17 cellular contexts compared by ENCODE assay signal in genomic region chr3:142858043-142858442, GRCh38. TPM values are rescaled to one million over a fixed set of nuclear protein-coding genes. Genes with fewer than 3 reads are reported as not detected.
"Had no signal": no experiment of that assay in that cellular context is flagged by ENCODE, and none has a peak within 500 bp of the region (broad histone marks: within the 10 kb centered on the region; RNA-seq: fewer than 3 reads in every experiment).

No MANE protein-coding gene starts in this region.

- H3K27ac ChIP-seq: brain microvascular endothelial cell had no signal

- H3K27me3 ChIP-seq: brain microvascular endothelial cell had no signal

- H3K4me1 Mint-ChIP-seq: activated B cell treated with CpG ODN at 0.5 μM for 24 hours had no signal

- H3K9me3 Mint-ChIP-seq: activated B cell treated with CpG ODN at 0.5 μM for 24 hours; activated CD4-positive, alpha-beta T cell treated with anti-CD3 and anti-CD28 coated beads, Interleukin-2, amount 10 ng/mL, durations not matched to agents 7 days and 5 days; activated T-helper 1 cell treated with anti-CD3 and anti-CD28 coated beads, Interleukin-12 subunit alpha, Interleukin-12 subunit beta, Interleukin-2, Interleukin-4 antibody, amounts not matched to agents 30 ng/mL and 10 ng/mL and 1 ng/mL, durations not matched to agents 14 hours and 24 hours and 36 hours; mesothelial cell of epicardium; nephron progenitor cell; stimulated activated naive CD8-positive, alpha-beta T cell treated with anti-CD3 and anti-CD28 coated beads, Interleukin-15, Interleukin-2, amounts not matched to agents 100 ng/mL and 50 ng/mL, for 24 hours; type B pancreatic cell had no signal

- H3K27ac Mint-ChIP-seq: activated B cell treated with CpG ODN at 0.5 μM for 24 hours; activated CD4-positive, alpha-beta T cell treated with anti-CD3 and anti-CD28 coated beads, Interleukin-2, amount 10 ng/mL, durations not matched to agents 7 days and 5 days; activated T-helper 1 cell treated with anti-CD3 and anti-CD28 coated beads, Interleukin-12 subunit alpha, Interleukin-12 subunit beta, Interleukin-2, Interleukin-4 antibody, amounts not matched to agents 30 ng/mL and 10 ng/mL and 1 ng/mL, durations not matched to agents 14 hours and 24 hours and 36 hours; mesothelial cell of epicardium; nephron progenitor cell; progenitor cell of endocrine pancreas; stimulated activated naive CD8-positive, alpha-beta T cell treated with anti-CD3 and anti-CD28 coated beads, Interleukin-15, Interleukin-2, amounts not matched to agents 100 ng/mL and 50 ng/mL, for 24 hours; type B pancreatic cell had no signal

- DNase-seq: activated B cell treated with CpG ODN at 0.5 μM for 24 hours; activated CD4-positive, alpha-beta T cell treated with anti-CD3 and anti-CD28 coated beads, Interleukin-2, amount 10 ng/mL, durations not matched to agents 7 days and 5 days; activated CD8-positive, alpha-beta memory T cell treated with anti-CD3 and anti-CD28 coated beads for 24 hours; anterior cingulate cortex; brain microvascular endothelial cell; cerebellar nuclear complex; effector CD8-positive, alpha-beta T cell; foreskin fibroblast; left colon; nephron progenitor cell; right cardiac atrium; small intestine had no signal

- ATAC-seq: left colon, right cardiac atrium had no signal

- H3K4me3 Mint-ChIP-seq: activated B cell treated with CpG ODN at 0.5 μM for 24 hours; activated CD4-positive, alpha-beta T cell treated with anti-CD3 and anti-CD28 coated beads, Interleukin-2, amount 10 ng/mL, durations not matched to agents 7 days and 5 days; activated T-helper 1 cell treated with anti-CD3 and anti-CD28 coated beads, Interleukin-12 subunit alpha, Interleukin-12 subunit beta, Interleukin-2, Interleukin-4 antibody, amounts not matched to agents 30 ng/mL and 10 ng/mL and 1 ng/mL, durations not matched to agents 14 hours and 24 hours and 36 hours; mesothelial cell of epicardium; nephron progenitor cell; stimulated activated naive CD8-positive, alpha-beta T cell treated with anti-CD3 and anti-CD28 coated beads, Interleukin-15, Interleukin-2, amounts not matched to agents 100 ng/mL and 50 ng/mL, for 24 hours; type B pancreatic cell had no signal

- H3K36me3 Mint-ChIP-seq: mesothelial cell of epicardium, type B pancreatic cell had no signal

RNA-seq across cellular contexts. Expression of gene PCOLCE2, which starts 30.8 kb away (rescaled TPM):
- total RNA-seq: activated B cell treated with CpG ODN at 0.5 μM for 24 hours; activated CD4-positive, alpha-beta T cell treated with anti-CD3 and anti-CD28 coated beads, Interleukin-2, amount 10 ng/mL, durations not matched to agents 7 days and 5 days; activated T-helper 1 cell treated with anti-CD3 and anti-CD28 coated beads, Interleukin-12 subunit alpha, Interleukin-12 subunit beta, Interleukin-2, Interleukin-4 antibody, amounts not matched to agents 30 ng/mL and 10 ng/mL and 1 ng/mL, durations not matched to agents 14 hours and 24 hours and 36 hours had no signal
